23 cellular contexts compared by ENCODE assay signal in genomic region chr1:64330839-64331238, GRCh38.
DNase-seq lines count a peak whose midpoint lies in the region; ATAC-seq and TF ChIP-seq lines count a peak whose summit lies in the region.
"Had no signal": no experiment of that assay in that cellular context is flagged by ENCODE, and none has a peak within 500 bp of the region (broad histone marks: within the 10 kb centered on the region; RNA-seq: fewer than 3 reads in every experiment).

No MANE protein-coding gene starts in this region.

- ATAC-seq in WTC11 (peak; percentile 66), foreskin keratinocyte (peak; percentile 21), GM21786 (IDR thresholded peaks at IDR 0.05; ENCODE audit: unreplicated experiment) (no peak)
- ATAC-seq: GM12878 had no signal

- peaks cover 5% of the 10 kb centered on the region; the same call in 1 of the 2 replicates for H3K9me3 Mint-ChIP-seq in WTC11
- no peaks in the 10 kb centered on the region for H3K9me3 Mint-ChIP-seq in activated naive CD4-positive, alpha-beta T cell treated with anti-CD3 and anti-CD28 coated beads for 36 hours
- H3K9me3 Mint-ChIP-seq: CD14-positive monocyte had no signal

- DNase-seq in WTC11 (ENCODE audit: low spot score) (no peak), foreskin keratinocyte (no peak), sigmoid colon (no peak)
- DNase-seq in activated naive CD4-positive, alpha-beta T cell treated with anti-CD3 and anti-CD28 coated beads for 36 hours, result no peak
- DNase-seq: 8988T; ACHN; BE2C; C1 segment of cervical spinal cord; CD4-positive, alpha-beta memory T cell; CD4-positive, CD25-positive, alpha-beta regulatory T cell; CD8-positive, alpha-beta memory T cell; COR-L47; DMS 273 treated with DMSO at 0.1 percent for 48 hours; DMS153; DMS53; DMS79; DND-41; EL; GDM1 had no signal

- H3K27me3 Mint-ChIP-seq in WTC11 (ENCODE audit: low read depth), result no peaks in the 10 kb centered on the region; the same call in 1 of the 2 replicates
- H3K27me3 Mint-ChIP-seq in activated naive CD4-positive, alpha-beta T cell treated with anti-CD3 and anti-CD28 coated beads for 36 hours (ENCODE audit: low read depth), result peaks cover 3% of the 10 kb centered on the region
- H3K27me3 Mint-ChIP-seq: CD4-positive, CD25-positive, alpha-beta regulatory T cell had no signal

- POLR2A ChIA-PET in WTC11 (lab: Charles Lee), result no interaction called here

- peaks cover 21% of the 10 kb centered on the region for H3K4me1 Mint-ChIP-seq in WTC11
- no peaks in the 10 kb centered on the region for H3K4me1 Mint-ChIP-seq in activated naive CD4-positive, alpha-beta T cell treated with anti-CD3 and anti-CD28 coated beads for 36 hours (ENCODE audit: low read depth)
- H3K4me1 Mint-ChIP-seq: CD14-positive monocyte; CD4-positive, alpha-beta memory T cell; CD4-positive, CD25-positive, alpha-beta regulatory T cell; CD8-positive, alpha-beta memory T cell had no signal

- H3K9me3 ChIP-seq in sigmoid colon, result no peaks in the 10 kb centered on the region
- H3K9me3 ChIP-seq: BE2C, BLaER1 had no signal

- intact Hi-C loops in sigmoid colon (cut with DNase I), result no loop called here
- intact Hi-C loops in activated naive CD4-positive, alpha-beta T cell treated with anti-CD3 and anti-CD28 coated beads for 36 hours (cut with micrococcal nuclease), result no loop called here

- TF ChIP-seq POLR2A in sigmoid colon (IDR thresholded peaks at IDR 0.05), result no peak

- 37 to 64% methylated on average over 4 of the region's 4 CpGs for WGBS in sigmoid colon, 2 donors

- TF ChIP-seq EP300 in sigmoid colon (IDR thresholded peaks at IDR 0.05), result no peak

- no peaks in the 10 kb centered on the region for H3K36me3 ChIP-seq in sigmoid colon
- H3K36me3 ChIP-seq: BE2C, BLaER1 had no signal

- H3K4me3 ChIP-seq in sigmoid colon, result no peak overlapping the region
- H3K4me3 ChIP-seq: BLaER1, GM12878 had no signal

- H3K4me1 ChIP-seq in foreskin keratinocyte (no peaks in the 10 kb centered on the region), sigmoid colon (no peaks in the 10 kb centered on the region)
- H3K4me1 ChIP-seq: BE2C, BLaER1 had no signal

- H3K36me3 Mint-ChIP-seq in WTC11, result no peaks in the 10 kb centered on the region
- no peaks in the 10 kb centered on the region for H3K36me3 Mint-ChIP-seq in activated naive CD4-positive, alpha-beta T cell treated with anti-CD3 and anti-CD28 coated beads for 36 hours (ENCODE audit: low read depth)
- H3K36me3 Mint-ChIP-seq: CD14-positive monocyte; CD4-positive, alpha-beta memory T cell; CD4-positive, CD25-positive, alpha-beta regulatory T cell; CD8-positive, alpha-beta memory T cell had no signal

- no peak overlapping the region for H3K27ac Mint-ChIP-seq in WTC11
- no peak overlapping the region for H3K27ac Mint-ChIP-seq in activated naive CD4-positive, alpha-beta T cell treated with anti-CD3 and anti-CD28 coated beads for 36 hours
- H3K27ac Mint-ChIP-seq: CD4-positive, alpha-beta memory T cell; CD4-positive, CD25-positive, alpha-beta regulatory T cell; CD8-positive, alpha-beta memory T cell had no signal

- TF ChIP-seq CTCF in WTC11 (IDR thresholded peaks at IDR 0.05) (no peak), foreskin keratinocyte (conservative IDR thresholded peaks at IDR 0.05) (no peak), sigmoid colon (IDR thresholded peaks at IDR 0.05) (no peak)

- no peak overlapping the region for H3K4me3 Mint-ChIP-seq in WTC11
- no peak overlapping the region for H3K4me3 Mint-ChIP-seq in activated naive CD4-positive, alpha-beta T cell treated with anti-CD3 and anti-CD28 coated beads for 36 hours
- H3K4me3 Mint-ChIP-seq: CD14-positive monocyte; CD4-positive, alpha-beta memory T cell; CD4-positive, CD25-positive, alpha-beta regulatory T cell; CD8-positive, alpha-beta memory T cell had no signal

- CTCF ChIA-PET in WTC11 (lab: Charles Lee), result interaction anchor here (0.8 kb wide), 1 partner anchor 62 kb away, joined by 3 read pairs; no protein-coding TSS in a partner anchor
- CTCF ChIA-PET in activated naive CD4-positive, alpha-beta T cell treated with anti-CD3 and anti-CD28 coated beads for 36 hours (lab: Charles Lee), result no interaction called here

- no peak overlapping the region for H3K27ac ChIP-seq in foreskin keratinocyte
- H3K27ac ChIP-seq in sigmoid colon, result no peak overlapping the region
- H3K27ac ChIP-seq: BLaER1 had no signal

- H3K27me3 ChIP-seq in foreskin keratinocyte (peaks cover 4% of the 10 kb centered on the region), sigmoid colon (no peaks in the 10 kb centered on the region)
- H3K27me3 ChIP-seq: BE2C, BLaER1 had no signal

TF ChIP-seq in WTC11, 78 proteins besides CTCF, POLR2A, EP300 and RAD21:
- TF ChIP-seq TP53 (CRISPR knock-in tag; IDR thresholded peaks at IDR 0.05) (no peak), MYBL2 (CRISPR knock-in tag; IDR thresholded peaks at IDR 0.05) (no peak), NR1H2 (CRISPR knock-in tag; IDR thresholded peaks at IDR 0.05) (no peak), ZNF263 (CRISPR knock-in tag; IDR thresholded peaks at IDR 0.05; ENCODE audit: low read depth) (no peak), ESRRA (CRISPR knock-in tag; IDR thresholded peaks at IDR 0.05; ENCODE audit: borderline replicate concordance) (no peak), NFE2L1 (CRISPR knock-in tag; IDR thresholded peaks at IDR 0.05) (no peak), KAT7 (CRISPR knock-in tag; IDR thresholded peaks at IDR 0.05; ENCODE audit: borderline replicate concordance) (no peak), TEAD4 (CRISPR knock-in tag; IDR thresholded peaks at IDR 0.05) (no peak), IRF1 (CRISPR knock-in tag; IDR thresholded peaks at IDR 0.05) (no peak)
